ENCODE assay signal across 10 cellular contexts in the genomic region with DNA sequence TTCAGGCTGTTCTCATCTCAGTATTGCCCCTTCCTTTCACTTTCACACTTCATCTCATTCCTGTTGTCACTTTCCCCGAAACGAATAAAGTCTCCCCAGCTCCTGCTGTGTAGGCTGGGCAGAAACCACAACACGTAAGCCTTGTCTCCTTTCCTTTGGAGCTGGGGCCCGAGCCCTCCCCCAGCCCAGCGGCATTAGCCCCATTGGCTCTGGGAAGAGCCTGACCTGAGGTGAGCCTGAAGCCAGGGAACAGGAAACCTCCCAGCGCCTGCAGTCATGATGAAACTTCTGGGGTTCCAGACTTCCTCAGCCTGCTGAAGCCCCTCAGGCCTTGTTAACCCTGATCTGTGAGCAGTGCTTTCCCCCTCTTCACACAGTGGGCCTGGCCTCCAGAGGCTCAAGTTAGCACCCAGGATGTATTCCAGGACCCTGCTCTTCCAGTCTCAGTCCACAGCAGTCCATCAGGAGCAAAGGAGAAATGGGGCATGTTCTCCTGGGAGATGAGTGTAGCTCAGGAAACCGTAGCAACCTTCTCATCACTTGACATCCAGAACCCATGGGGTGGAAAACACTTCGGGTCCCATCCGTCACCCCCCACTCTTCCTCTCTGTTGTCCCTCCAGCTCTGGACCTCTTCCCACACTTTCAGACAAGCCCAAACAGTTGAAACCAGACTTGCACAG.
DNase-seq lines count a peak whose midpoint lies in the region; ATAC-seq and TF ChIP-seq lines count a peak whose summit lies in the region.
"Had no signal": no experiment of that assay in that cellular context is flagged by ENCODE, and none has a peak within 500 bp of the region (broad histone marks: within the 10 kb centered on the region; RNA-seq: fewer than 3 reads in every experiment).

No MANE protein-coding gene starts in this region.

- DNase-seq in fibroblast of pulmonary artery (ENCODE audit: low read depth) (peak; percentile 21), skeletal muscle cell (ENCODE audit: low read depth) (peak; percentile 16), GM19238 (ENCODE audit: insufficient read length, low spot score) (no peak), SIG-M5 (lab: John Stamatoyannopoulos, UW) (no peak)
- DNase-seq: NCI-H1417, RPMI8226 had no signal

- no peak overlapping the region for H3K4me3 ChIP-seq in fibroblast of pulmonary artery (replicated peaks; ENCODE audit: low read depth, low read length)
- no peak overlapping the region for H3K4me3 ChIP-seq in skeletal muscle cell (ENCODE audit: low read depth, low read length)

- H3K9me3 Mint-ChIP-seq in T-helper 1 cell treated with Interleukin-12 subunit alpha and Interleukin-12 subunit beta and Interleukin-4 antibody, amounts not matched to agents 30 μg/mL and 1 μg/mL, for 36 hours: no peaks in the 10 kb centered on the region

- peak overlapping the region; percentile 21 for H3K4me3 Mint-ChIP-seq in T-helper 1 cell treated with Interleukin-12 subunit alpha and Interleukin-12 subunit beta and Interleukin-4 antibody, amounts not matched to agents 30 μg/mL and 1 μg/mL, for 36 hours

- ATAC-seq in GM18498 (IDR thresholded peaks at IDR 0.05; ENCODE audit: unreplicated experiment) (peak; percentile 38), HG02885 (IDR thresholded peaks at IDR 0.05; ENCODE audit: poor library complexity, unreplicated experiment) (no peak), HG03175 (IDR thresholded peaks at IDR 0.05; ENCODE audit: unreplicated experiment) (no peak)

- peak overlapping the region; percentile 82 for H3K27ac Mint-ChIP-seq in T-helper 1 cell treated with Interleukin-12 subunit alpha and Interleukin-12 subunit beta and Interleukin-4 antibody, amounts not matched to agents 30 μg/mL and 1 μg/mL, for 36 hours

- TF ChIP-seq CTCF in fibroblast of pulmonary artery (IDR thresholded peaks at IDR 0.05; ENCODE audit: low read length, missing control alignments): no peak

- H3K4me1 Mint-ChIP-seq in T-helper 1 cell treated with Interleukin-12 subunit alpha and Interleukin-12 subunit beta and Interleukin-4 antibody, amounts not matched to agents 30 μg/mL and 1 μg/mL, for 36 hours (ENCODE audit: low read depth): peaks cover 30% of the 10 kb centered on the region

- no peaks in the 10 kb centered on the region for H3K27me3 Mint-ChIP-seq in T-helper 1 cell treated with Interleukin-12 subunit alpha and Interleukin-12 subunit beta and Interleukin-4 antibody, amounts not matched to agents 30 μg/mL and 1 μg/mL, for 36 hours (ENCODE audit: low read depth)

- H3K36me3 Mint-ChIP-seq in T-helper 1 cell treated with Interleukin-12 subunit alpha and Interleukin-12 subunit beta and Interleukin-4 antibody, amounts not matched to agents 30 μg/mL and 1 μg/mL, for 36 hours (ENCODE audit: low read depth): peaks cover 16% of the 10 kb centered on the region

Comparison
In these comparisons a context has a peak if more than half of its experiments do, and no peak if none do; other contexts are left out.
1. DNase-seq: peak in fibroblast of pulmonary artery (single experiment) and skeletal muscle cell (single experiment); none in GM19238 (single experiment) and SIG-M5 (single experiment).